ENCODE assay signal across 1 cellular context in genomic region chr15:70508561-70509281, GRCh38.
TF ChIP-seq lines count a peak whose summit lies in the region.

No MANE protein-coding gene starts in this region.

TF ChIP-seq in H1, 55 proteins besides CTCF, POLR2A, EP300 and RAD21 (continued from another document):
- TF ChIP-seq GABPA (IDR thresholded peaks at IDR 0.05; ENCODE audit: borderline replicate concordance, insufficient read depth, low read length) (no peak), POU5F1 (IDR thresholded peaks at IDR 0.05; ENCODE audit: low read depth, low read length) (no peak), CBX8 (IDR thresholded peaks at IDR 0.05; ENCODE audit: borderline replicate concordance, low read depth, low read length) (no peak), JUND (IDR thresholded peaks at IDR 0.05; ENCODE audit: low read length) (no peak), CEBPB (IDR thresholded peaks at IDR 0.05; ENCODE audit: low read depth, low read length) (no peak), SAP30 (IDR thresholded peaks at IDR 0.05; ENCODE audit: insufficient read depth, insufficient replicate concordance, low read length) (no peak), RNF2 (IDR thresholded peaks at IDR 0.05; ENCODE audit: borderline replicate concordance, low read depth, low read length, missing control alignments, poor library complexity, severe bottlenecking) (no peak), SIX5 (IDR thresholded peaks at IDR 0.05; ENCODE audit: low read depth, low read length) (no peak)
